ENCODE assay signal across 1 cellular context in genomic region chr11:46238078-46238966, GRCh38.
TF ChIP-seq lines count a peak whose summit lies in the region.

No MANE protein-coding gene starts in this region.

TF ChIP-seq in K562, 482 proteins besides CTCF, POLR2A, EP300 and RAD21 (continued from another document and continues in another):
- TF ChIP-seq ZNF318 (IDR thresholded peaks at IDR 0.05; ENCODE audit: borderline replicate concordance in 1 of 2, low read depth in 1 of 2), result no peak
- TF ChIP-seq FOXO4 (CRISPR knock-in tag; IDR thresholded peaks at IDR 0.05), result no peak
- no peak for TF ChIP-seq DIDO1 (tag; IDR thresholded peaks at IDR 0.05; ENCODE audit: low read depth)
- no peak for TF ChIP-seq ARID1B (IDR thresholded peaks at IDR 0.05)
- TF ChIP-seq IRF9 (tag; IDR thresholded peaks at IDR 0.05), result no peak
- TF ChIP-seq NFIC (IDR thresholded peaks at IDR 0.05), result no peak
- TF ChIP-seq PREB (CRISPR knock-in tag; IDR thresholded peaks at IDR 0.05), result no peak
- TF ChIP-seq SFPQ (IDR thresholded peaks at IDR 0.05; ENCODE audit: low read depth, low read length), result no peak
- no peak for TF ChIP-seq ZNF444 (CRISPR knock-in tag; IDR thresholded peaks at IDR 0.05)
- TF ChIP-seq FOXA3 (CRISPR knock-in tag; conservative IDR thresholded peaks at IDR 0.05 in 1 of 2, IDR thresholded peaks at IDR 0.05 in 1 of 2), result no peak
- TF ChIP-seq ATF2 (CRISPR knock-in tag; IDR thresholded peaks at IDR 0.05), result no peak; the same call in 1 of the 2 replicates
- no peak for TF ChIP-seq CAMTA2 (CRISPR knock-in tag; conservative IDR thresholded peaks at IDR 0.05)
- TF ChIP-seq PTTG1 (tag; IDR thresholded peaks at IDR 0.05; ENCODE audit: low read depth), result no peak
- TF ChIP-seq LCOR (CRISPR knock-in tag; IDR thresholded peaks at IDR 0.05), result 0 out of 2 replicates have a peak, but pooled peaks have one; percentile 31
- no peak for TF ChIP-seq ZNF133 (CRISPR knock-in tag; IDR thresholded peaks at IDR 0.05)
- TF ChIP-seq PRPF4 (IDR thresholded peaks at IDR 0.05; ENCODE audit: insufficient read depth, low read depth, low read length, poor library complexity, severe bottlenecking), result no peak
- TF ChIP-seq ZNF655 (CRISPR knock-in tag; IDR thresholded peaks at IDR 0.05), result no peak
- no peak for TF ChIP-seq TRIM25 (IDR thresholded peaks at IDR 0.05; ENCODE audit: borderline replicate concordance)
- TF ChIP-seq HBP1 (CRISPR knock-in tag; IDR thresholded peaks at IDR 0.05), result no peak
- no peak for TF ChIP-seq NCOA6 (IDR thresholded peaks at IDR 0.05)
- no peak for TF ChIP-seq ZNF644 (tag; IDR thresholded peaks at IDR 0.05; ENCODE audit: low read depth)
- TF ChIP-seq CREB5 (CRISPR knock-in tag; IDR thresholded peaks at IDR 0.05), result no peak
- TF ChIP-seq NR2C1 (IDR thresholded peaks at IDR 0.05), result no peak
- TF ChIP-seq NR2C1 (tag; IDR thresholded peaks at IDR 0.05), result no peak
- no peak for TF ChIP-seq MXI1 (IDR thresholded peaks at IDR 0.05; ENCODE audit: low read depth, low read length)
- TF ChIP-seq ZNF263 (CRISPR knock-in tag; IDR thresholded peaks at IDR 0.05; ENCODE audit: borderline replicate concordance), result peak; percentile 43; the same call in 1 of the 2 replicates
- TF ChIP-seq KLF6 (CRISPR knock-in tag; IDR thresholded peaks at IDR 0.05; ENCODE audit: borderline replicate concordance), result no peak
- TF ChIP-seq ZZZ3 (IDR thresholded peaks at IDR 0.05), result no peak
- TF ChIP-seq ZNF277 (CRISPR knock-in tag; IDR thresholded peaks at IDR 0.05; ENCODE audit: borderline replicate concordance), result no peak
